1 cellular context compared by ENCODE assay signal in the genomic region with DNA sequence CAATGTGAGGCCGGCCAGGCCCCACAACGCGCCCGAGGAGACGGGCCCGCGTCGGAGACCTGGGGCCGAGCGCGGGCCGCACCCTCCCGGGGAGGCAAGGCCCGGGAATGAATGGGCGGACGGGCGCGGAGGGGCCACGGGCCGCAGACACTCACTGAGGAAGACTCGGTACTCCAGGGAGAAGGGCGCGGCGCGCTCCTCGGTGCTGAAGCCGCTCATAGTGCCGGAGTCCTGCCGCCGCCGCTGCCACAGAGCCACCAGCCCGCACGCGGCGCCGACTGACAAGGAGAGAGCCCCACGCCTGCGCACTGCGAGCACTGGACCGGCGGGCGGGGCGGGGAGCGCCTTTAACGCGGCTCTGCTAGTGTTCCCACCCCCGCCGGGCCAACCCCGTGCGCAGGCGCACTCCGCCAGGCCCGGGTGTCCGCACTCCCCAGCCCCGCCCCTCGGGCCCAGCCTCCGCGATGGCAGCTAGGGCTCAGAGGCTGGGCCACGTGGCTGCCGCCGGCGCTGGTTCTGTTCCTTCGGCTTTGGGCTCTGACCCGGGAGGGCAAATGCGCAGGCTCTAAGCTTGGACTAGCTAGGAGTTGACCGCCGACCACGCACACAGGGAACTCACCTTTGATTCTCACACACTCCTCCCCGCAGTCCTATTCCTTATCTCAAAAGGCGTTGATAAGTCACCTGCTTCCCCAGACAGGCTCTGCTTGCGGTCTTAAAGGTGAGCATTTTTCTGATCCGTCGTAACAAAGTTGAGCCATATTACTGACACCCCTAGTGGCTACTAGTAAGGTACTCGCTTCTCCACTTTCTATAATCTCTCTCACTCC.
TF ChIP-seq lines count a peak whose summit lies in the region.

A gene (minus strand): TSS at position 321 of the 830 bp plus-strand sequence. CDS start 102 bp downstream, at position 219.

TF ChIP-seq in K562, 482 proteins besides CTCF, POLR2A, EP300 and RAD21 (continued from another document and continues in another):
- TF ChIP-seq, protein P1, sequence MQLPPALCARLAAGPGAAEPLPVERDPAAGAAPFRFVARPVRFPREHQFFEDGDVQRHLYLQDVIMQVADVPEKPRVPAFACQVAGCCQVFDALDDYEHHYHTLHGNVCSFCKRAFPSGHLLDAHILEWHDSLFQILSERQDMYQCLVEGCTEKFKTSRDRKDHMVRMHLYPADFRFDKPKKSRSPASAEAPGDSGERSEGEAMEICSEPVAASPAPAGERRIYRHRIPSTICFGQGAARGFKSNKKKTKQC (CRISPR knock-in tag; IDR thresholded peaks at IDR 0.05), result peak; percentile 71
- TF ChIP-seq HDAC3 (IDR thresholded peaks at IDR 0.05; ENCODE audit: borderline replicate concordance, partially characterized antibody), result no peak
- TF ChIP-seq ZNF507 (tag; conservative IDR thresholded peaks at IDR 0.05), result no peak
- peak; percentile 79 for TF ChIP-seq SMARCE1 (IDR thresholded peaks at IDR 0.05)
- no peak for TF ChIP-seq RBM39 (optimal IDR thresholded peaks at IDR 0.05; ENCODE audit: low read depth, low read length)
- TF ChIP-seq BMI1 (IDR thresholded peaks at IDR 0.05; ENCODE audit: low read length), result no peak
- no peak for TF ChIP-seq RBM17 (IDR thresholded peaks at IDR 0.05; ENCODE audit: borderline replicate concordance, low read depth, low read length)
- no peak; the same call in 1 of the 2 replicates for TF ChIP-seq NCOA6 (IDR thresholded peaks at IDR 0.05)
- peak; percentile 51; the same call in 1 of the 2 replicates for TF ChIP-seq POLR2H (tag; IDR thresholded peaks at IDR 0.05; ENCODE audit: low read depth)
- TF ChIP-seq MCM2 (IDR thresholded peaks at IDR 0.05; ENCODE audit: low read depth), result no peak
- TF ChIP-seq COPS2 (conservative IDR thresholded peaks at IDR 0.05), result no peak
- TF ChIP-seq, protein P2, sequence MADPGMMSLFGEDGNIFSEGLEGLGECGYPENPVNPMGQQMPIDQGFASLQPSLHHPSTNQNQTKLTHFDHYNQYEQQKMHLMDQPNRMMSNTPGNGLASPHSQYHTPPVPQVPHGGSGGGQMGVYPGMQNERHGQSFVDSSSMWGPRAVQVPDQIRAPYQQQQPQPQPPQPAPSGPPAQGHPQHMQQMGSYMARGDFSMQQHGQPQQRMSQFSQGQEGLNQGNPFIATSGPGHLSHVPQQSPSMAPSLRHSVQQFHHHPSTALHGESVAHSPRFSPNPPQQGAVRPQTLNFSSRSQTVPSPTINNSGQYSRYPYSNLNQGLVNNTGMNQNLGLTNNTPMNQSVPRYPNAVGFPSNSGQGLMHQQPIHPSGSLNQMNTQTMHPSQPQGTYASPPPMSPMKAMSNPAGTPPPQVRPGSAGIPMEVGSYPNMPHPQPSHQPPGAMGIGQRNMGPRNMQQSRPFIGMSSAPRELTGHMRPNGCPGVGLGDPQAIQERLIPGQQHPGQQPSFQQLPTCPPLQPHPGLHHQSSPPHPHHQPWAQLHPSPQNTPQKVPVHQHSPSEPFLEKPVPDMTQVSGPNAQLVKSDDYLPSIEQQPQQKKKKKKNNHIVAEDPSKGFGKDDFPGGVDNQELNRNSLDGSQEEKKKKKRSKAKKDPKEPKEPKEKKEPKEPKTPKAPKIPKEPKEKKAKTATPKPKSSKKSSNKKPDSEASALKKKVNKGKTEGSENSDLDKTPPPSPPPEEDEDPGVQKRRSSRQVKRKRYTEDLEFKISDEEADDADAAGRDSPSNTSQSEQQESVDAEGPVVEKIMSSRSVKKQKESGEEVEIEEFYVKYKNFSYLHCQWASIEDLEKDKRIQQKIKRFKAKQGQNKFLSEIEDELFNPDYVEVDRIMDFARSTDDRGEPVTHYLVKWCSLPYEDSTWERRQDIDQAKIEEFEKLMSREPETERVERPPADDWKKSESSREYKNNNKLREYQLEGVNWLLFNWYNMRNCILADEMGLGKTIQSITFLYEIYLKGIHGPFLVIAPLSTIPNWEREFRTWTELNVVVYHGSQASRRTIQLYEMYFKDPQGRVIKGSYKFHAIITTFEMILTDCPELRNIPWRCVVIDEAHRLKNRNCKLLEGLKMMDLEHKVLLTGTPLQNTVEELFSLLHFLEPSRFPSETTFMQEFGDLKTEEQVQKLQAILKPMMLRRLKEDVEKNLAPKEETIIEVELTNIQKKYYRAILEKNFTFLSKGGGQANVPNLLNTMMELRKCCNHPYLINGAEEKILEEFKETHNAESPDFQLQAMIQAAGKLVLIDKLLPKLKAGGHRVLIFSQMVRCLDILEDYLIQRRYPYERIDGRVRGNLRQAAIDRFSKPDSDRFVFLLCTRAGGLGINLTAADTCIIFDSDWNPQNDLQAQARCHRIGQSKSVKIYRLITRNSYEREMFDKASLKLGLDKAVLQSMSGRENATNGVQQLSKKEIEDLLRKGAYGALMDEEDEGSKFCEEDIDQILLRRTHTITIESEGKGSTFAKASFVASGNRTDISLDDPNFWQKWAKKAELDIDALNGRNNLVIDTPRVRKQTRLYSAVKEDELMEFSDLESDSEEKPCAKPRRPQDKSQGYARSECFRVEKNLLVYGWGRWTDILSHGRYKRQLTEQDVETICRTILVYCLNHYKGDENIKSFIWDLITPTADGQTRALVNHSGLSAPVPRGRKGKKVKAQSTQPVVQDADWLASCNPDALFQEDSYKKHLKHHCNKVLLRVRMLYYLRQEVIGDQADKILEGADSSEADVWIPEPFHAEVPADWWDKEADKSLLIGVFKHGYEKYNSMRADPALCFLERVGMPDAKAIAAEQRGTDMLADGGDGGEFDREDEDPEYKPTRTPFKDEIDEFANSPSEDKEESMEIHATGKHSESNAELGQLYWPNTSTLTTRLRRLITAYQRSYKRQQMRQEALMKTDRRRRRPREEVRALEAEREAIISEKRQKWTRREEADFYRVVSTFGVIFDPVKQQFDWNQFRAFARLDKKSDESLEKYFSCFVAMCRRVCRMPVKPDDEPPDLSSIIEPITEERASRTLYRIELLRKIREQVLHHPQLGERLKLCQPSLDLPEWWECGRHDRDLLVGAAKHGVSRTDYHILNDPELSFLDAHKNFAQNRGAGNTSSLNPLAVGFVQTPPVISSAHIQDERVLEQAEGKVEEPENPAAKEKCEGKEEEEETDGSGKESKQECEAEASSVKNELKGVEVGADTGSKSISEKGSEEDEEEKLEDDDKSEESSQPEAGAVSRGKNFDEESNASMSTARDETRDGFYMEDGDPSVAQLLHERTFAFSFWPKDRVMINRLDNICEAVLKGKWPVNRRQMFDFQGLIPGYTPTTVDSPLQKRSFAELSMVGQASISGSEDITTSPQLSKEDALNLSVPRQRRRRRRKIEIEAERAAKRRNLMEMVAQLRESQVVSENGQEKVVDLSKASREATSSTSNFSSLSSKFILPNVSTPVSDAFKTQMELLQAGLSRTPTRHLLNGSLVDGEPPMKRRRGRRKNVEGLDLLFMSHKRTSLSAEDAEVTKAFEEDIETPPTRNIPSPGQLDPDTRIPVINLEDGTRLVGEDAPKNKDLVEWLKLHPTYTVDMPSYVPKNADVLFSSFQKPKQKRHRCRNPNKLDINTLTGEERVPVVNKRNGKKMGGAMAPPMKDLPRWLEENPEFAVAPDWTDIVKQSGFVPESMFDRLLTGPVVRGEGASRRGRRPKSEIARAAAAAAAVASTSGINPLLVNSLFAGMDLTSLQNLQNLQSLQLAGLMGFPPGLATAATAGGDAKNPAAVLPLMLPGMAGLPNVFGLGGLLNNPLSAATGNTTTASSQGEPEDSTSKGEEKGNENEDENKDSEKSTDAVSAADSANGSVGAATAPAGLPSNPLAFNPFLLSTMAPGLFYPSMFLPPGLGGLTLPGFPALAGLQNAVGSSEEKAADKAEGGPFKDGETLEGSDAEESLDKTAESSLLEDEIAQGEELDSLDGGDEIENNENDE (IDR thresholded peaks at IDR 0.05; ENCODE audit: low read depth, low read length), result no peak
- TF ChIP-seq SPI1 (IDR thresholded peaks at IDR 0.05; ENCODE audit: borderline replicate concordance, low read depth, low read length), result no peak
- TF ChIP-seq ZNF717 (CRISPR knock-in tag; IDR thresholded peaks at IDR 0.05), result no peak
- no peak for TF ChIP-seq NCOA2 (IDR thresholded peaks at IDR 0.05; ENCODE audit: partially characterized antibody in 2 of 2)
- no peak for TF ChIP-seq CEBPG (CRISPR knock-in tag; IDR thresholded peaks at IDR 0.05)
- TF ChIP-seq CEBPG (tag; conservative IDR thresholded peaks at IDR 0.05 in 1 of 2, IDR thresholded peaks at IDR 0.05 in 1 of 2), result no peak
- TF ChIP-seq LARP7 (IDR thresholded peaks at IDR 0.05), result no peak
- no peak for TF ChIP-seq FOXJ2 (tag; IDR thresholded peaks at IDR 0.05)
- TF ChIP-seq, protein P3, sequence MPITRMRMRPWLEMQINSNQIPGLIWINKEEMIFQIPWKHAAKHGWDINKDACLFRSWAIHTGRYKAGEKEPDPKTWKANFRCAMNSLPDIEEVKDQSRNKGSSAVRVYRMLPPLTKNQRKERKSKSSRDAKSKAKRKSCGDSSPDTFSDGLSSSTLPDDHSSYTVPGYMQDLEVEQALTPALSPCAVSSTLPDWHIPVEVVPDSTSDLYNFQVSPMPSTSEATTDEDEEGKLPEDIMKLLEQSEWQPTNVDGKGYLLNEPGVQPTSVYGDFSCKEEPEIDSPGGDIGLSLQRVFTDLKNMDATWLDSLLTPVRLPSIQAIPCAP (CRISPR knock-in tag; IDR thresholded peaks at IDR 0.05; ENCODE audit: borderline replicate concordance), result no peak
- no peak for TF ChIP-seq FOS (IDR thresholded peaks at IDR 0.05; ENCODE audit: extremely low read depth, insufficient read length)
- TF ChIP-seq HDAC2 (IDR thresholded peaks at IDR 0.05), result peak; percentile 91
- TF ChIP-seq, protein P4, sequence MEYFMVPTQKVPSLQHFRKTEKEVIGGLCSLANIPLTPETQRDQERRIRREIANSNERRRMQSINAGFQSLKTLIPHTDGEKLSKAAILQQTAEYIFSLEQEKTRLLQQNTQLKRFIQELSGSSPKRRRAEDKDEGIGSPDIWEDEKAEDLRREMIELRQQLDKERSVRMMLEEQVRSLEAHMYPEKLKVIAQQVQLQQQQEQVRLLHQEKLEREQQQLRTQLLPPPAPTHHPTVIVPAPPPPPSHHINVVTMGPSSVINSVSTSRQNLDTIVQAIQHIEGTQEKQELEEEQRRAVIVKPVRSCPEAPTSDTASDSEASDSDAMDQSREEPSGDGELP (CRISPR knock-in tag; IDR thresholded peaks at IDR 0.05; ENCODE audit: borderline replicate concordance), result peak; percentile 84
- no peak for TF ChIP-seq MECOM (CRISPR knock-in tag; IDR thresholded peaks at IDR 0.05)
- TF ChIP-seq MCM7 (IDR thresholded peaks at IDR 0.05), result no peak
- TF ChIP-seq SMARCB1 (IDR thresholded peaks at IDR 0.05; ENCODE audit: insufficient read length, low read depth), result no peak
- TF ChIP-seq, protein P5, sequence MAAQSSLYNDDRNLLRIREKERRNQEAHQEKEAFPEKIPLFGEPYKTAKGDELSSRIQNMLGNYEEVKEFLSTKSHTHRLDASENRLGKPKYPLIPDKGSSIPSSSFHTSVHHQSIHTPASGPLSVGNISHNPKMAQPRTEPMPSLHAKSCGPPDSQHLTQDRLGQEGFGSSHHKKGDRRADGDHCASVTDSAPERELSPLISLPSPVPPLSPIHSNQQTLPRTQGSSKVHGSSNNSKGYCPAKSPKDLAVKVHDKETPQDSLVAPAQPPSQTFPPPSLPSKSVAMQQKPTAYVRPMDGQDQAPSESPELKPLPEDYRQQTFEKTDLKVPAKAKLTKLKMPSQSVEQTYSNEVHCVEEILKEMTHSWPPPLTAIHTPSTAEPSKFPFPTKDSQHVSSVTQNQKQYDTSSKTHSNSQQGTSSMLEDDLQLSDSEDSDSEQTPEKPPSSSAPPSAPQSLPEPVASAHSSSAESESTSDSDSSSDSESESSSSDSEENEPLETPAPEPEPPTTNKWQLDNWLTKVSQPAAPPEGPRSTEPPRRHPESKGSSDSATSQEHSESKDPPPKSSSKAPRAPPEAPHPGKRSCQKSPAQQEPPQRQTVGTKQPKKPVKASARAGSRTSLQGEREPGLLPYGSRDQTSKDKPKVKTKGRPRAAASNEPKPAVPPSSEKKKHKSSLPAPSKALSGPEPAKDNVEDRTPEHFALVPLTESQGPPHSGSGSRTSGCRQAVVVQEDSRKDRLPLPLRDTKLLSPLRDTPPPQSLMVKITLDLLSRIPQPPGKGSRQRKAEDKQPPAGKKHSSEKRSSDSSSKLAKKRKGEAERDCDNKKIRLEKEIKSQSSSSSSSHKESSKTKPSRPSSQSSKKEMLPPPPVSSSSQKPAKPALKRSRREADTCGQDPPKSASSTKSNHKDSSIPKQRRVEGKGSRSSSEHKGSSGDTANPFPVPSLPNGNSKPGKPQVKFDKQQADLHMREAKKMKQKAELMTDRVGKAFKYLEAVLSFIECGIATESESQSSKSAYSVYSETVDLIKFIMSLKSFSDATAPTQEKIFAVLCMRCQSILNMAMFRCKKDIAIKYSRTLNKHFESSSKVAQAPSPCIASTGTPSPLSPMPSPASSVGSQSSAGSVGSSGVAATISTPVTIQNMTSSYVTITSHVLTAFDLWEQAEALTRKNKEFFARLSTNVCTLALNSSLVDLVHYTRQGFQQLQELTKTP (IDR thresholded peaks at IDR 0.05; ENCODE audit: low read depth in 1 of 2, partially characterized antibody in 2 of 2), result peak; percentile 76 to 83
- TF ChIP-seq XRCC3 (IDR thresholded peaks at IDR 0.05), result no peak
- TF ChIP-seq NFRKB (IDR thresholded peaks at IDR 0.05; ENCODE audit: low read depth), result peak; percentile 87
- TF ChIP-seq FIP1L1 (IDR thresholded peaks at IDR 0.05; ENCODE audit: low read depth, low read length, poor library complexity, severe bottlenecking), result peak; percentile 85
- peak; percentile 54; the same call in 1 of the 2 replicates for TF ChIP-seq ZSCAN32 (CRISPR knock-in tag; IDR thresholded peaks at IDR 0.05)
- TF ChIP-seq SIRT6 (IDR thresholded peaks at IDR 0.05; ENCODE audit: low read depth, low read length), result no peak
- TF ChIP-seq, protein P6, sequence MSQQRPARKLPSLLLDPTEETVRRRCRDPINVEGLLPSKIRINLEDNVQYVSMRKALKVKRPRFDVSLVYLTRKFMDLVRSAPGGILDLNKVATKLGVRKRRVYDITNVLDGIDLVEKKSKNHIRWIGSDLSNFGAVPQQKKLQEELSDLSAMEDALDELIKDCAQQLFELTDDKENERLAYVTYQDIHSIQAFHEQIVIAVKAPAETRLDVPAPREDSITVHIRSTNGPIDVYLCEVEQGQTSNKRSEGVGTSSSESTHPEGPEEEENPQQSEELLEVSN (IDR thresholded peaks at IDR 0.05; ENCODE audit: borderline replicate concordance in 1 of 2, extremely low read depth in 1 of 2, insufficient read depth in 1 of 2, insufficient read length in 1 of 2, low read depth in 1 of 2, low read length in 1 of 2, poor library complexity in 1 of 2, severe bottlenecking in 1 of 2), result peak; percentile 93 to 96
- TF ChIP-seq RFX1 (IDR thresholded peaks at IDR 0.05), result no peak
- TF ChIP-seq, protein P7, sequence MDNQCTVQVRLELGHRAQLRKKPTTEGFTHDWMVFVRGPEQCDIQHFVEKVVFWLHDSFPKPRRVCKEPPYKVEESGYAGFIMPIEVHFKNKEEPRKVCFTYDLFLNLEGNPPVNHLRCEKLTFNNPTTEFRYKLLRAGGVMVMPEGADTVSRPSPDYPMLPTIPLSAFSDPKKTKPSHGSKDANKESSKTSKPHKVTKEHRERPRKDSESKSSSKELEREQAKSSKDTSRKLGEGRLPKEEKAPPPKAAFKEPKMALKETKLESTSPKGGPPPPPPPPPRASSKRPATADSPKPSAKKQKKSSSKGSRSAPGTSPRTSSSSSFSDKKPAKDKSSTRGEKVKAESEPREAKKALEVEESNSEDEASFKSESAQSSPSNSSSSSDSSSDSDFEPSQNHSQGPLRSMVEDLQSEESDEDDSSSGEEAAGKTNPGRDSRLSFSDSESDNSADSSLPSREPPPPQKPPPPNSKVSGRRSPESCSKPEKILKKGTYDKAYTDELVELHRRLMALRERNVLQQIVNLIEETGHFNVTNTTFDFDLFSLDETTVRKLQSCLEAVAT (IDR thresholded peaks at IDR 0.05), result 0 out of 4 replicates have a peak, but pooled peaks of 1 of the 2 experiments have one; percentile 47
